Comparison of ENCODE assay signal across 14 cellular contexts in genomic region chr5:123297198-123297831, GRCh38.
DNase-seq lines count a peak whose midpoint lies in the region; ATAC-seq and TF ChIP-seq lines count a peak whose summit lies in the region.
"Had no signal": no experiment of that assay in that cellular context is flagged by ENCODE, and none has a peak within 500 bp of the region (broad histone marks: within the 10 kb centered on the region; RNA-seq: fewer than 3 reads in every experiment).

No MANE protein-coding gene starts in this region.

- ATAC-seq in Panc1: peak; percentile 51; the same call in 1 of the 2 replicates
- ATAC-seq: CD8-positive, alpha-beta T cell; HCT116 had no signal

- H3K36me3 ChIP-seq in Panc1 (ENCODE audit: control insufficient read depth, insufficient read depth, low read length): no peaks in the 10 kb centered on the region; the same call in 1 of the 2 replicates

- H3K36me3 Mint-ChIP-seq in immature natural killer cell: no peaks in the 10 kb centered on the region
- H3K36me3 Mint-ChIP-seq: CD14-positive monocyte; CD8-positive, alpha-beta T cell; IgD-negative memory B cell had no signal

- H3K9me3 ChIP-seq in Panc1 (ENCODE audit: control insufficient read depth, insufficient read depth, low read depth, low read length): 0 out of 2 replicates have a peak, but pooled peaks cover 8% of the 10 kb centered on the region

- H3K27ac ChIP-seq in Panc1 (ENCODE audit: low read length): no peak overlapping the region
- H3K27ac ChIP-seq: 22Rv1 had no signal

- BruUV-seq in Panc1 (replicated peaks; lab: Mats Ljungman, UMichigan): no TSS peak

- H3K4me1 ChIP-seq in Panc1 (ENCODE audit: control insufficient read depth, insufficient read depth, low read length): no peaks in the 10 kb centered on the region; the same call in 1 of the 2 replicates

- CTCF ChIA-PET in Panc1 (lab: Charles Lee): no interaction called here

- H3K27me3 ChIP-seq in Panc1 (ENCODE audit: control insufficient read depth, insufficient read depth, low read length): peaks cover 6% of the 10 kb centered on the region; the same call in 1 of the 2 replicates

- no peak overlapping the region for H3K4me3 Mint-ChIP-seq in immature natural killer cell
- H3K4me3 Mint-ChIP-seq: CD14-positive monocyte; CD8-positive, alpha-beta T cell; IgD-negative memory B cell had no signal

- DNase-seq in Caki2 (ENCODE audit: low read depth): peak; percentile 2
- DNase-seq in Panc1 (ENCODE audit: low read depth, low spot score): no peak
- DNase-seq in astrocyte of the spinal cord (ENCODE audit: low read depth, low spot score): peak; percentile 1
- DNase-seq in left kidney (ENCODE audit: low read depth, low spot score): peak; percentile 18
- DNase-seq in NAMALWA (ENCODE audit: low spot score): no peak
- no peak for DNase-seq in NCI-H2029 treated with DMSO at 0.1 percent for 48 hours (lab: John Stamatoyannopoulos, UW)
- DNase-seq in immature natural killer cell: no peak
- DNase-seq in activated effector memory CD4-positive, alpha-beta T cell treated with anti-CD3 and anti-CD28 coated beads, Interleukin-2, amount 50 U/mL, for 16 hours: no peak
- DNase-seq: CD8-positive, alpha-beta T cell; COR-L47 had no signal

- H3K4me1 Mint-ChIP-seq in immature natural killer cell: no peaks in the 10 kb centered on the region
- H3K4me1 Mint-ChIP-seq: CD14-positive monocyte, IgD-negative memory B cell had no signal

- TF ChIP-seq CTCF in Panc1 (IDR thresholded peaks at IDR 0.05) (no peak), astrocyte of the spinal cord (IDR thresholded peaks at IDR 0.05; ENCODE audit: low read depth, low read length) (no peak)

- POLR2A ChIA-PET in Panc1 (lab: Charles Lee): no interaction called here

- H3K27me3 Mint-ChIP-seq in immature natural killer cell (ENCODE audit: low read depth in 3 of 3): peaks cover 0 to 8% (median 2%) of the 10 kb centered on the region in 3 donors

- no peak overlapping the region for H3K27ac Mint-ChIP-seq in immature natural killer cell
- H3K27ac Mint-ChIP-seq: CD14-positive monocyte; CD8-positive, alpha-beta T cell; IgD-negative memory B cell had no signal

- H3K9me3 Mint-ChIP-seq in immature natural killer cell: peaks cover 0 to 11% (median 2%) of the 10 kb centered on the region in 6 donors

- intact Hi-C loops in Panc1 (cut with micrococcal nuclease; ENCODE audit: unreplicated experiment): no loop called here

- in situ Hi-C loops in Caki2 (cut with HindIII; ENCODE audit: low pct_unique_long_range_greater_than_20kb, low sequenced_read_pairs) (no loop called here), Panc1 (cut with HindIII; ENCODE audit: low pct_unique_long_range_greater_than_20kb, low sequenced_read_pairs) (no loop called here), astrocyte of the spinal cord (cut with HindIII; ENCODE audit: low sequenced_read_pairs) (no loop called here)

- H3K4me3 ChIP-seq in Panc1 (ENCODE audit: low read depth in 2 of 2, low read length in 2 of 2): no peak overlapping the region
- H3K4me3 ChIP-seq in astrocyte of the spinal cord (ENCODE audit: low read depth, low read length): no peak overlapping the region

Comparison
In these comparisons a context has a peak if more than half of its experiments do, and no peak if none do; other contexts are left out.
1. DNase-seq: peak in Caki2 (single experiment), astrocyte of the spinal cord (single experiment) and left kidney (single experiment); none in Panc1 (single experiment), NAMALWA (single experiment), NCI-H2029 treated with DMSO at 0.1 percent for 48 hours (single experiment), immature natural killer cell (0 of 3) and activated effector memory CD4-positive, alpha-beta T cell treated with anti-CD3 and anti-CD28 coated beads, Interleukin-2, amount 50 U/mL, for 16 hours (single experiment).